10 cellular contexts compared by ENCODE assay signal in the genomic region with DNA sequence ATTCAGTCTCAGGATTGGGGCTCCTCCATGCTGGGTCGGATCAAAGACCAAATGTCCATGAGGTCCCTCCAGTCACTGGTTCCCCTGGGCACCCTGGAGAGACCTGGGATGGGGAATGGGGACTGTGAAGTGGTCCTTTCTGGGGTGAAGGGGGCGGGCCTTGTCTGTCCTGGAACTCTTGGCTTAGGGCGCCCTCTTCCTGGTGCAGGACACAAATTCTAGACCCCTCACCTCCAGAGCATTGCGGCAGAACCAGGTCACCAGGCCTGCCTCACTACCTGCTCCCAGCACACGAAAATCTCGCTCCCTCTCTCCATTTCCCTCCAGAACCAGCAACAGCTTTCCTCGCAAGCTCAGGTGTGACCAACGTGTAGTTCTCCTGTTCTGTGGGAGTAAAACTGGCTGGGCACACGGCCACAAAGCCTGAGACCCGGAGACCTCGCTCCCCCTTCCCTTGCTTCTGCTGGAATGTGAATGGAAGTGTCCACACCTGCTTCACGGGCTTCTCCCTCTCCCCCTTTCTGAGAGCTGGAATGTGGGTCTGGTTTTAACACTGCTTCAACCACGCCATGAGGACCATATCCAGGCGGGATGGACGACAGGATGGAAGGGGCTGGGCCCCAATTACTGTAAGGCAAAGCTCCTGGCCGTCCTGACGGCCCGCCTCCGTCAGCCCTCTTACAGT.
DNase-seq lines count a peak whose midpoint lies in the region; TF ChIP-seq lines count a peak whose summit lies in the region.
"Had no signal": no experiment of that assay in that cellular context is flagged by ENCODE, and none has a peak within 500 bp of the region (broad histone marks: within the 10 kb centered on the region; RNA-seq: fewer than 3 reads in every experiment).

No MANE protein-coding gene starts in this region.

- peaks cover 7 to 19% (median 9%) of the 10 kb centered on the region in 3 experiments; a peak in 6 of 7 replicates for H3K36me3 Mint-ChIP-seq in H9 (ENCODE audit: insufficient read depth in 1 of 3, low read depth in 3 of 3)

- no peak overlapping the region for H3K14ac ChIP-seq in H9 (ENCODE audit: insufficient read depth, low read length)

- WGBS in H9 (ENCODE audit: extremely low coverage, insufficient read length, low lambda C conversion rate): no CpG with 5 or more reads among the region's 19 CpGs
- WGBS in lower leg skin, 2 donors: 83 to 89% methylated on average over 19 of the region's 19 CpGs

- peaks cover 31 to 33% of the 10 kb centered on the region in 2 experiments for H3K4me1 Mint-ChIP-seq in H9

- no peak overlapping the region for H3K56ac ChIP-seq in H9 (ENCODE audit: insufficient read length, low read depth, low read length)

- H3K4me3 ChIP-seq in BE2C (ENCODE audit: low read depth, low read length) (no peak overlapping the region), WERI-Rb-1 (ENCODE audit: low read depth, low read length) (no peak overlapping the region), lower leg skin (ENCODE audit: low read depth, poor library complexity, severe bottlenecking) (no peak overlapping the region)

- peaks cover 13 to 17% of the 10 kb centered on the region in 2 experiments for H3K9me3 Mint-ChIP-seq in H9

- no peak overlapping the region for H2BK120ac ChIP-seq in H9 (ENCODE audit: low read depth, low read length, poor library complexity, severe bottlenecking)

- TF ChIP-seq CTCF in BE2C (IDR thresholded peaks at IDR 0.05; ENCODE audit: low read depth, low read length) (peak; percentile 48), H9 (conservative IDR thresholded peaks at IDR 0.05) (peak; percentile 66), WERI-Rb-1 (IDR thresholded peaks at IDR 0.05; ENCODE audit: low read depth, low read length) (peak; percentile 71), lower leg skin (IDR thresholded peaks at IDR 0.05) (no peak)

- no peak overlapping the region for H3K4me2 ChIP-seq in H9 (ENCODE audit: insufficient read depth, insufficient read length, low read length)

- no peak overlapping the region for H2BK12ac ChIP-seq in H9 (ENCODE audit: insufficient read length, low read depth, low read length)

- H2BK5ac ChIP-seq in H9 (ENCODE audit: insufficient read length, low read length): no peak overlapping the region

- no peak overlapping the region for H3K4ac ChIP-seq in H9 (ENCODE audit: low read depth, low read length)

- H3K27me3 ChIP-seq in BE2C (no peaks in the 10 kb centered on the region), H9 (ENCODE audit: insufficient read depth, low read length) (no peaks in the 10 kb centered on the region), WERI-Rb-1 (ENCODE audit: insufficient read depth, low read depth, severe bottlenecking) (no peaks in the 10 kb centered on the region)

- no peak overlapping the region for H3T11ph ChIP-seq in H9 (ENCODE audit: low read length)

- H4K5ac ChIP-seq in H9 (ENCODE audit: insufficient read length, low read depth, low read length): no peak overlapping the region

- H4K91ac ChIP-seq in H9 (ENCODE audit: insufficient read length, low read depth, low read length): no peak overlapping the region

- no peak overlapping the region for H3K9ac ChIP-seq in H9 (ENCODE audit: extremely low read depth, insufficient read length, low read length)

- H2BK20ac ChIP-seq in H9 (ENCODE audit: low read depth, low read length, poor library complexity, severe bottlenecking): no peak overlapping the region

- intact Hi-C loops in posterior vena cava (cut with DNase I): loop anchor here in 1 of 2 donors (10.0 kb wide), 1 partner anchor 186 kb away; a partner anchor contains a TSS
- intact Hi-C loops in lower leg skin (cut with DNase I; ENCODE audit: low total_unique reads): no loop called here

- H4K8ac ChIP-seq in H9 (replicated peaks; ENCODE audit: insufficient read length, low read depth, low read length): no peak overlapping the region

- H3K27me3 Mint-ChIP-seq in H9 (ENCODE audit: low read depth): peaks cover 9% of the 10 kb centered on the region

- H3K9me3 ChIP-seq in BE2C: peaks cover 4% of the 10 kb centered on the region; the same call in 1 of the 2 replicates
- H3K9me3 ChIP-seq in H9 (ENCODE audit: control insufficient read depth, low read depth, low read length): no peaks in the 10 kb centered on the region
- peaks cover 13% of the 10 kb centered on the region for H3K9me3 ChIP-seq in WERI-Rb-1 (ENCODE audit: severe bottlenecking)

- H3K79me1 ChIP-seq in H9 (ENCODE audit: insufficient read depth, low read depth, low read length, poor library complexity, severe bottlenecking): no peaks in the 10 kb centered on the region

- no peaks in the 10 kb centered on the region for H4K20me1 ChIP-seq in H9 (ENCODE audit: control insufficient read depth, insufficient read depth, insufficient read length)

- H3K4me3 Mint-ChIP-seq in H9: no peak overlapping the region
- H3K4me3 Mint-ChIP-seq: activated T-cell treated with anti-CD3 and anti-CD28 coated beads, Interleukin-2, amount 50 U/mL, for 72 hours had no signal

- H3K23me2 ChIP-seq in H9 (ENCODE audit: insufficient read length, low read depth, low read length, poor library complexity, severe bottlenecking): no peaks in the 10 kb centered on the region

- TF ChIP-seq POLR2A in lower leg skin (IDR thresholded peaks at IDR 0.05): no peak

- H3K79me2 ChIP-seq in H9 (ENCODE audit: insufficient read depth, low read length): no peaks in the 10 kb centered on the region

- H2BK15ac ChIP-seq in H9 (ENCODE audit: low read depth, low read length): no peak overlapping the region

- H3K4me1 ChIP-seq in BE2C (peaks cover 9% of the 10 kb centered on the region), H9 (ENCODE audit: insufficient read depth, low read length) (no peaks in the 10 kb centered on the region)

- H3K27ac Mint-ChIP-seq in H9: peak overlapping the region in 1 of 3 experiments; percentile 79; a peak in 1 of 7 replicates
- H3K27ac Mint-ChIP-seq: activated T-cell treated with anti-CD3 and anti-CD28 coated beads, Interleukin-2, amount 50 U/mL, for 72 hours had no signal

- no peak overlapping the region for H3K18ac ChIP-seq in H9 (ENCODE audit: insufficient read length, low read depth, low read length)

- H2AFZ ChIP-seq in H9 (ENCODE audit: low read length): no peak overlapping the region

- no peak overlapping the region for H3K23ac ChIP-seq in H9 (ENCODE audit: insufficient read length, low read depth, low read length)

- DNase-seq in BE2C (peak; percentile 65), H9 (peak; percentile 84), WERI-Rb-1 (peak; percentile 82), lung microvascular endothelial cell (ENCODE audit: low read depth in 2 of 2) (peak; percentile 46 to 48), GF-D8 (lab: John Stamatoyannopoulos, UW) (no peak), posterior vena cava (ENCODE audit: low spot score) (no peak), DMS114 treated with DMSO at 0.1 percent for 48 hours (lab: John Stamatoyannopoulos, UW; ENCODE audit: unreplicated experiment) (no peak), lower leg skin (ENCODE audit: low spot score in 2 of 2) (no peak)
- DNase-seq: activated T-cell treated with anti-CD3 and anti-CD28 coated beads, Interleukin-2, amount 50 U/mL, for 72 hours; NCI-H187 treated with DMSO at 0.1 percent for 48 hours had no signal

- H3K27ac ChIP-seq in H9 (ENCODE audit: insufficient read length, low read depth, low read length): no peak overlapping the region
- peak overlapping the region; percentile 11 for H3K27ac ChIP-seq in WERI-Rb-1

- H3K36me3 ChIP-seq in BE2C: no peaks in the 10 kb centered on the region
- H3K36me3 ChIP-seq in WERI-Rb-1: no peaks in the 10 kb centered on the region; the same call in 1 of the 2 replicates

- H2AK5ac ChIP-seq in H9 (ENCODE audit: insufficient read length, low read length): no peak overlapping the region

Comparison
In these comparisons a context has a peak if more than half of its experiments do, and no peak if none do; other contexts are left out.
1. DNase-seq: peak in BE2C (single experiment), H9 (single experiment), WERI-Rb-1 (single experiment) and lung microvascular endothelial cell (2 of 2); none in GF-D8 (single experiment), posterior vena cava (single experiment), DMS114 treated with DMSO at 0.1 percent for 48 hours (single experiment) and lower leg skin (0 of 2).
2. CTCF ChIP-seq: peak in BE2C (single experiment), H9 (single experiment) and WERI-Rb-1 (single experiment); none in lower leg skin (0 of 3).